10 cellular contexts compared by ENCODE assay signal in genomic region chr6:127547215-127547614, GRCh38. TPM values are rescaled to one million over a fixed set of nuclear protein-coding genes. Genes with fewer than 3 reads are reported as not detected.
DNase-seq lines count a peak whose midpoint lies in the region; ATAC-seq and TF ChIP-seq lines count a peak whose summit lies in the region.
"Had no signal": no experiment of that assay in that cellular context is flagged by ENCODE, and none has a peak within 500 bp of the region (broad histone marks: within the 10 kb centered on the region; RNA-seq: fewer than 3 reads in every experiment).

No MANE protein-coding gene starts in this region.

- intact Hi-C loops in psoas muscle (cut with DNase I) (no loop called here), lower leg skin (cut with DNase I; ENCODE audit: low total_unique reads) (no loop called here)

- H3K4me1 ChIP-seq in psoas muscle: no peaks in the 10 kb centered on the region

- TF ChIP-seq POLR2A in lower leg skin (IDR thresholded peaks at IDR 0.05): no peak

- no peaks in the 10 kb centered on the region for H3K36me3 ChIP-seq in psoas muscle (ENCODE audit: insufficient read depth in 1 of 2, low read depth in 1 of 2)
- H3K36me3 ChIP-seq: HAP-1 had no signal

- no peak overlapping the region for H3K27ac ChIP-seq in psoas muscle

- no peaks in the 10 kb centered on the region for H3K9me3 ChIP-seq in psoas muscle
- H3K9me3 ChIP-seq: HAP-1 had no signal

- DNase-seq in NCI-H146 (lab: John Stamatoyannopoulos, UW): peak; percentile 11
- no peak for DNase-seq in NCI-H146 treated with DMSO at 0.1 percent for 48 hours (lab: John Stamatoyannopoulos, UW; ENCODE audit: unreplicated experiment)
- peak; percentile 14 for DNase-seq in activated naive CD4-positive, alpha-beta T cell treated with anti-CD3 and anti-CD28 coated beads, Interleukin-2, amount 50 U/mL, for 16 hours
- DNase-seq in psoas muscle: no peak
- no peak for DNase-seq in GM19238 (ENCODE audit: insufficient read length, low spot score)
- DNase-seq in lower leg skin (ENCODE audit: low spot score in 2 of 2): no peak

- 4 to 41% (median 19%) methylated on average over 1 of the region's 1 CpG for WGBS in psoas muscle, 3 donors
- 13 to 42% methylated on average over 1 of the region's 1 CpG for WGBS in lower leg skin, 2 donors

- no peak overlapping the region for H3K4me3 ChIP-seq in psoas muscle
- H3K4me3 ChIP-seq in lower leg skin (ENCODE audit: low read depth, poor library complexity, severe bottlenecking): no peak overlapping the region
- H3K4me3 ChIP-seq: HAP-1 had no signal

- ATAC-seq in HG03280 (IDR thresholded peaks at IDR 0.05; ENCODE audit: unreplicated experiment): peak; percentile 51
- no peak for ATAC-seq in psoas muscle
- no peak for ATAC-seq in GM18873 (IDR thresholded peaks at IDR 0.05; ENCODE audit: low FRiP score, unreplicated experiment)

- no peaks in the 10 kb centered on the region for H3K27me3 ChIP-seq in psoas muscle (ENCODE audit: insufficient read depth in 3 of 3, low read length in 2 of 3)

- TF ChIP-seq CTCF in psoas muscle (IDR thresholded peaks at IDR 0.05) (peak; percentile 8), lower leg skin (IDR thresholded peaks at IDR 0.05) (no peak)

RNA-seq across cellular contexts. Expression of gene C6orf58, which starts 29.8 kb away (rescaled TPM):
- total RNA-seq in psoas muscle: not detected
- not detected for polyA plus RNA-seq in psoas muscle
- not detected for total RNA-seq in lower leg skin
- total RNA-seq: mesenteric fat pad had no signal

Comparison
In these comparisons a context has a peak if more than half of its experiments do, and no peak if none do; other contexts are left out.
1. DNase-seq: peak in NCI-H146 (single experiment) and activated naive CD4-positive, alpha-beta T cell treated with anti-CD3 and anti-CD28 coated beads, Interleukin-2, amount 50 U/mL, for 16 hours (single experiment); none in NCI-H146 treated with DMSO at 0.1 percent for 48 hours (single experiment), psoas muscle (0 of 2), GM19238 (single experiment) and lower leg skin (0 of 2).